Comparison of ENCODE assay signal across 14 cellular contexts in genomic region chr7:150412518-150413247, GRCh38. TPM values are rescaled to one million over a fixed set of nuclear protein-coding genes. Genes with fewer than 3 reads are reported as not detected.
A peak's percentile ranks its signal among the peaks of the same experiment; 100 is the strongest.
DNase-seq lines count a peak whose midpoint lies in the region; ATAC-seq and TF ChIP-seq lines count a peak whose summit lies in the region.
"Had no signal": no experiment of that assay in that cellular context is flagged by ENCODE, and none has a peak within 500 bp of the region (broad histone marks: within the 10 kb centered on the region; RNA-seq: fewer than 3 reads in every experiment).

No MANE protein-coding gene starts in this region.

- no peaks in the 10 kb centered on the region for H3K4me1 ChIP-seq in CD8-positive, alpha-beta T cell (ENCODE audit: insufficient read depth, low read length)
- H3K4me1 ChIP-seq: BE2C had no signal

- DNase-seq in CD8-positive, alpha-beta T cell: no peak
- DNase-seq in endothelial cell (ENCODE audit: low spot score) (no peak), progenitor cell of endocrine pancreas (ENCODE audit: low spot score, unreplicated experiment) (no peak), T-helper 9 cell (no peak)
- DNase-seq in stimulated activated CD4-positive, alpha-beta T cell treated with anti-CD3 and anti-CD28 coated beads, Interleukin-2, amount 100 ng/mL, for 24 hours: no peak
- DNase-seq: BE2C, DMS 273 treated with DMSO at 0.1 percent for 48 hours, NCI-H345 had no signal

- intact Hi-C loops in CD8-positive, alpha-beta T cell (cut with DNase I, micrococcal nuclease): no loop called here

- no peaks in the 10 kb centered on the region for H3K9me3 Mint-ChIP-seq in CD8-positive, alpha-beta T cell
- H3K9me3 Mint-ChIP-seq in IgD-negative memory B cell: peaks cover 0 to 2% (median 0%) of the 10 kb centered on the region in 3 donors
- H3K9me3 Mint-ChIP-seq in endothelial cell (ENCODE audit: unreplicated experiment): no peaks in the 10 kb centered on the region
- no peaks in the 10 kb centered on the region for H3K9me3 Mint-ChIP-seq in progenitor cell of endocrine pancreas (ENCODE audit: low read depth)

- H3K4me3 ChIP-seq in CD8-positive, alpha-beta T cell (ENCODE audit: low read depth, low read length): no peak overlapping the region

- H3K36me3 ChIP-seq in CD8-positive, alpha-beta T cell (ENCODE audit: insufficient read depth, low read length): peaks cover 8% of the 10 kb centered on the region
- H3K36me3 ChIP-seq: BE2C had no signal

- CTCF ChIA-PET in CD8-positive, alpha-beta T cell (lab: Charles Lee): interaction anchor here (0.9 kb wide), 1 partner anchor 15 kb away, joined by 3 read pairs; no protein-coding TSS in a partner anchor

- peaks cover 40% of the 10 kb centered on the region for H3K36me3 Mint-ChIP-seq in CD8-positive, alpha-beta T cell
- peaks cover 12% of the 10 kb centered on the region for H3K36me3 Mint-ChIP-seq in IgD-negative memory B cell
- peaks cover 24% of the 10 kb centered on the region for H3K36me3 Mint-ChIP-seq in endothelial cell (ENCODE audit: low read depth, unreplicated experiment)
- peaks cover 1% of the 10 kb centered on the region for H3K36me3 Mint-ChIP-seq in progenitor cell of endocrine pancreas (ENCODE audit: insufficient read depth)

- no peak for TF ChIP-seq CTCF in CD8-positive, alpha-beta T cell (IDR thresholded peaks at IDR 0.05)
- TF ChIP-seq CTCF in endothelial cell (IDR thresholded peaks at IDR 0.05; ENCODE audit: unreplicated experiment) (no peak), progenitor cell of endocrine pancreas (IDR thresholded peaks at IDR 0.05; ENCODE audit: unreplicated experiment) (no peak)

- H3K4me1 Mint-ChIP-seq in CD8-positive, alpha-beta T cell (ENCODE audit: low read depth): peaks cover 6% of the 10 kb centered on the region
- H3K4me1 Mint-ChIP-seq in IgD-negative memory B cell (peaks cover 8 to 11% (median 11%) of the 10 kb centered on the region in 3 donors), endothelial cell (ENCODE audit: unreplicated experiment) (peaks cover 12% of the 10 kb centered on the region), progenitor cell of endocrine pancreas (ENCODE audit: low read depth) (peaks cover 5% of the 10 kb centered on the region)

- H3K27me3 Mint-ChIP-seq in CD8-positive, alpha-beta T cell (ENCODE audit: low read depth): no peaks in the 10 kb centered on the region
- no peaks in the 10 kb centered on the region for H3K27me3 Mint-ChIP-seq in IgD-negative memory B cell
- H3K27me3 Mint-ChIP-seq in endothelial cell (ENCODE audit: unreplicated experiment): peaks cover 23% of the 10 kb centered on the region
- peaks cover 6% of the 10 kb centered on the region for H3K27me3 Mint-ChIP-seq in progenitor cell of endocrine pancreas

- H3K9me3 ChIP-seq in CD8-positive, alpha-beta T cell (ENCODE audit: low read length): no peaks in the 10 kb centered on the region
- H3K9me3 ChIP-seq: BE2C had no signal

- ATAC-seq in CD8-positive, alpha-beta T cell: no peak
- no peak for ATAC-seq in GM19467 (IDR thresholded peaks at IDR 0.05; ENCODE audit: unreplicated experiment)

- POLR2A ChIA-PET in CD8-positive, alpha-beta T cell (lab: Charles Lee): no interaction called here

- H3K27ac ChIP-seq in CD8-positive, alpha-beta T cell (ENCODE audit: low read depth, low read length): no peak overlapping the region
- H3K27ac ChIP-seq: RWPE1 had no signal

- H3K4me3 Mint-ChIP-seq in CD8-positive, alpha-beta T cell: no peak overlapping the region
- no peak overlapping the region for H3K4me3 Mint-ChIP-seq in IgD-negative memory B cell
- no peak overlapping the region for H3K4me3 Mint-ChIP-seq in endothelial cell (ENCODE audit: unreplicated experiment)
- H3K4me3 Mint-ChIP-seq in progenitor cell of endocrine pancreas (ENCODE audit: low read depth): no peak overlapping the region

- peak overlapping the region; percentile 52 for H3K27ac Mint-ChIP-seq in CD8-positive, alpha-beta T cell
- H3K27ac Mint-ChIP-seq in IgD-negative memory B cell (peak overlapping the region in 2 of 3 donors; percentile 53 to 69), endothelial cell (ENCODE audit: unreplicated experiment) (peak overlapping the region; percentile 46), progenitor cell of endocrine pancreas (peak overlapping the region; percentile 43)

- H3K27me3 ChIP-seq in CD8-positive, alpha-beta T cell (ENCODE audit: insufficient read depth, low read length): no peaks in the 10 kb centered on the region
- H3K27me3 ChIP-seq: BE2C had no signal

RNA-seq across cellular contexts. Expression of gene ZNF775, which starts 33.6 kb away (rescaled TPM):
- total RNA-seq in CD8-positive, alpha-beta T cell: under 1 TPM; 0.33 to 0.58 TPM
- polyA plus RNA-seq in IgD-negative memory B cell: 5.1 TPM
- total RNA-seq in endothelial cell (ENCODE audit: unreplicated experiment) (12.1 TPM), progenitor cell of endocrine pancreas (10.8 and 13.4 TPM in 2 replicates)

RNA-seq across cellular contexts. Expression of gene GIMAP8, which starts 37.7 kb away (rescaled TPM):
- 1 to 10 TPM; 2.0 to 2.5 TPM for total RNA-seq in CD8-positive, alpha-beta T cell
- 1.4 TPM for polyA plus RNA-seq in IgD-negative memory B cell
- total RNA-seq in endothelial cell (ENCODE audit: unreplicated experiment) (143 TPM), progenitor cell of endocrine pancreas (not detected in 2 replicates)
- total RNA-seq: Daoy, HT1080, SK-MEL-5 had no signal

RNA-seq across cellular contexts. Expression of gene REPIN1, which starts 44.1 kb away (rescaled TPM):
- 10 to 100 TPM; 54.0 to 54.1 TPM for total RNA-seq in CD8-positive, alpha-beta T cell
- polyA plus RNA-seq in IgD-negative memory B cell: 118 TPM
- total RNA-seq in endothelial cell (ENCODE audit: unreplicated experiment) (138 TPM), progenitor cell of endocrine pancreas (148 and 153 TPM in 2 replicates)

Comparison
In these comparisons a context has a peak if more than half of its experiments do, and no peak if none do; other contexts are left out.
1. RNA of gene GIMAP8, which starts 37.7 kb away (total RNA-seq): 143 TPM in endothelial cell (single experiment); 2.0 to 2.5 TPM in CD8-positive, alpha-beta T cell and not detected in progenitor cell of endocrine pancreas; every median in the first group is over 10 times any median in the second.
2. Peak in every context shown above with its lines, with median percentiles within 50 percentile points of each other: H3K27ac Mint-ChIP-seq.